ENCODE assay signal across 14 cellular contexts in genomic region chr10:1358860-1359598, GRCh38.
DNase-seq lines count a peak whose midpoint lies in the region; ATAC-seq, FAIRE-seq and TF ChIP-seq lines count a peak whose summit lies in the region.
"Had no signal": no experiment of that assay in that cellular context is flagged by ENCODE, and none has a peak within 500 bp of the region (broad histone marks: within the 10 kb centered on the region; RNA-seq: fewer than 3 reads in every experiment).

No MANE protein-coding gene starts in this region.

- H3K4me1 Mint-ChIP-seq in CD4-positive, alpha-beta memory T cell = peaks cover 5 to 24% (median 15%) of the 10 kb centered on the region in 4 donors

- POLR2A ChIA-PET in CD4-positive, alpha-beta memory T cell (lab: Charles Lee; ENCODE audit: partially characterized antibody) = no interaction called here

- peak overlapping the region in 4 of 7 donors; percentile 16 to 79 (median 48) for H3K27ac Mint-ChIP-seq in CD4-positive, alpha-beta memory T cell
- H3K27ac Mint-ChIP-seq: nephron progenitor cell; T-helper 1 cell treated with Interleukin-12 subunit alpha and Interleukin-12 subunit beta and Interleukin-4 antibody, amounts not matched to agents 30 μg/mL and 1 μg/mL, for 36 hours had no signal

- CTCF ChIA-PET in CD4-positive, alpha-beta memory T cell (lab: Charles Lee; ENCODE audit: partially characterized antibody) = interaction anchor here (1.4 kb wide), 1 partner anchor 10 kb away, joined by 8 read pairs; no protein-coding TSS in a partner anchor

- peak overlapping the region in 4 of 8 donors; percentile 13 to 59 (median 36) for H3K4me3 Mint-ChIP-seq in CD4-positive, alpha-beta memory T cell
- H3K4me3 Mint-ChIP-seq: nephron progenitor cell; T-helper 1 cell treated with Interleukin-12 subunit alpha and Interleukin-12 subunit beta and Interleukin-4 antibody, amounts not matched to agents 30 μg/mL and 1 μg/mL, for 36 hours had no signal

- H3K4me3 ChIP-seq in BLaER1 (no peak overlapping the region), OCI-LY3 (ENCODE audit: low read length) (no peak overlapping the region)
- no peak overlapping the region for H3K4me3 ChIP-seq in CD4-positive, alpha-beta memory T cell (ENCODE audit: low read length in 2 of 2)

- no peaks in the 10 kb centered on the region for H3K36me3 ChIP-seq in BLaER1
- no peaks in the 10 kb centered on the region for H3K36me3 ChIP-seq in CD4-positive, alpha-beta memory T cell (ENCODE audit: insufficient read depth, low read length)
- H3K36me3 ChIP-seq in OCI-LY3 (replicated peaks; ENCODE audit: low read depth, low read length) = no peaks in the 10 kb centered on the region
- H3K36me3 ChIP-seq: brain microvascular endothelial cell had no signal

- no peaks in the 10 kb centered on the region for H3K36me3 Mint-ChIP-seq in CD4-positive, alpha-beta memory T cell

- H3K27ac ChIP-seq in BLaER1 (no peak overlapping the region), OCI-LY3 (ENCODE audit: low read length) (no peak overlapping the region)
- no peak overlapping the region for H3K27ac ChIP-seq in CD4-positive, alpha-beta memory T cell (ENCODE audit: low read depth, low read length)
- H3K27ac ChIP-seq: brain microvascular endothelial cell had no signal

- H2AFZ ChIP-seq in OCI-LY3 (ENCODE audit: low read depth, low read length) = no peak overlapping the region

- intact Hi-C loops in CD4-positive, alpha-beta memory T cell (cut with micrococcal nuclease) = no loop called here

- TF ChIP-seq CTCF in OCI-LY3 (IDR thresholded peaks at IDR 0.05; ENCODE audit: low read depth, low read length) (no peak), D721Med (IDR thresholded peaks at IDR 0.05; ENCODE audit: insufficient read depth, missing control alignments) (no peak)

- no peaks in the 10 kb centered on the region for H3K9me3 Mint-ChIP-seq in CD4-positive, alpha-beta memory T cell
- H3K9me3 Mint-ChIP-seq: nephron progenitor cell; T-helper 1 cell treated with Interleukin-12 subunit alpha and Interleukin-12 subunit beta and Interleukin-4 antibody, amounts not matched to agents 30 μg/mL and 1 μg/mL, for 36 hours had no signal

- H3K9ac ChIP-seq in BLaER1 (no peak overlapping the region), OCI-LY3 (ENCODE audit: low read length) (no peak overlapping the region)

- H3K27me3 ChIP-seq in BLaER1 (no peaks in the 10 kb centered on the region), OCI-LY3 (ENCODE audit: low read depth, low read length) (no peaks in the 10 kb centered on the region)
- no peaks in the 10 kb centered on the region for H3K27me3 ChIP-seq in CD4-positive, alpha-beta memory T cell (ENCODE audit: insufficient read depth, low read length)
- H3K27me3 ChIP-seq: brain microvascular endothelial cell had no signal

- H3K4me2 ChIP-seq in BLaER1 (peak overlapping the region; percentile 42), OCI-LY3 (ENCODE audit: low read length) (peak overlapping the region; percentile 17; the same call in 1 of the 2 replicates)

- ATAC-seq in esophagus mucosa (peak; percentile 64), HG02840 (IDR thresholded peaks at IDR 0.05; ENCODE audit: low FRiP score, unreplicated experiment) (no peak)
- ATAC-seq: left ventricle myocardium superior, PC-3, right cardiac atrium had no signal

- H4K20me1 ChIP-seq in BLaER1 = no peaks in the 10 kb centered on the region
- H4K20me1 ChIP-seq in OCI-LY3 (ENCODE audit: insufficient read depth, low read length) = no peaks in the 10 kb centered on the region

- H3K79me2 ChIP-seq in OCI-LY3 (ENCODE audit: low read length) = no peaks in the 10 kb centered on the region

- peak in 4 of 5 donors; percentile 4 to 65 (median 21) for DNase-seq in CD4-positive, alpha-beta memory T cell
- no peak for DNase-seq in NOMO-1 treated with dmso at 0.1 percent for 144 hours (lab: John Stamatoyannopoulos, UW; ENCODE audit: unreplicated experiment)
- no peak for DNase-seq in D721Med (ENCODE audit: insufficient read length, low spot score)
- DNase-seq: brain microvascular endothelial cell, left ventricle myocardium superior, NCI-H2171 treated with DMSO at 0.1 percent for 48 hours, nephron progenitor cell, PC-3 had no signal

- FAIRE-seq in D721Med (lab: Jason Lieb, UNC) = no peak

- H3K9me3 ChIP-seq in BLaER1 = peaks cover 19% of the 10 kb centered on the region
- H3K9me3 ChIP-seq in CD4-positive, alpha-beta memory T cell (ENCODE audit: control insufficient read depth in 1 of 2, low read length in 2 of 2) = no peaks in the 10 kb centered on the region
- no peaks in the 10 kb centered on the region for H3K9me3 ChIP-seq in OCI-LY3 (ENCODE audit: insufficient read depth, low read length)

- peaks cover 3% of the 10 kb centered on the region in 2 donors for H3K27me3 Mint-ChIP-seq in CD4-positive, alpha-beta memory T cell

- H3K4me1 ChIP-seq in BLaER1 (peaks cover 13% of the 10 kb centered on the region), OCI-LY3 (ENCODE audit: low read length) (peaks cover 7% of the 10 kb centered on the region; the same call in 1 of the 2 replicates)
- peaks cover 14% of the 10 kb centered on the region for H3K4me1 ChIP-seq in CD4-positive, alpha-beta memory T cell (ENCODE audit: insufficient read depth, low read length)

Comparison
In these comparisons a context has a peak if more than half of its experiments do, and no peak if none do; other contexts are left out.
1. DNase-seq: peak in CD4-positive, alpha-beta memory T cell (4 of 5); none in NOMO-1 treated with dmso at 0.1 percent for 144 hours (single experiment) and D721Med (single experiment).